13 cellular contexts compared by ENCODE assay signal in genomic region chr6:36038120-36038876, GRCh38. TPM values are rescaled to one million over a fixed set of nuclear protein-coding genes. Genes with fewer than 3 reads are reported as not detected.
DNase-seq lines count a peak whose midpoint lies in the region; ATAC-seq and TF ChIP-seq lines count a peak whose summit lies in the region.
"Had no signal": no experiment of that assay in that cellular context is flagged by ENCODE, and none has a peak within 500 bp of the region (broad histone marks: within the 10 kb centered on the region; RNA-seq: fewer than 3 reads in every experiment).

No MANE protein-coding gene starts in this region.

- peaks cover 59% of the 10 kb centered on the region for H3K4me1 Mint-ChIP-seq in activated T-cell treated with anti-CD3 and anti-CD28 coated beads, Interleukin-2, amount 50 U/mL, for 72 hours (ENCODE audit: low read depth)
- H3K4me1 Mint-ChIP-seq in activated T-cell treated with anti-CD3 and anti-CD28 coated beads, Interleukin-2, amount 50 U/mL, for 4 hours (ENCODE audit: low read depth), result peaks cover 72% of the 10 kb centered on the region
- H3K4me1 Mint-ChIP-seq in brain (peaks cover 70% of the 10 kb centered on the region), type B pancreatic cell (ENCODE audit: unreplicated experiment) (peaks cover 38% of the 10 kb centered on the region)

- in situ Hi-C loops in ACHN (cut with HindIII; ENCODE audit: low pct_ligation_motif_present, low pct_unique_long_range_greater_than_20kb, low sequenced_read_pairs), result no loop called here

- peak overlapping the region; percentile 15 for H3K27ac Mint-ChIP-seq in activated T-cell treated with anti-CD3 and anti-CD28 coated beads, Interleukin-2, amount 50 U/mL, for 72 hours
- H3K27ac Mint-ChIP-seq in brain (peak overlapping the region in 3 of 5 experiments; percentile 11 to 58 (median 27)), type B pancreatic cell (peak overlapping the region; percentile 29)

- no peaks in the 10 kb centered on the region for H3K9me3 Mint-ChIP-seq in activated T-cell treated with anti-CD3 and anti-CD28 coated beads, Interleukin-2, amount 50 U/mL, for 72 hours
- no peaks in the 10 kb centered on the region for H3K9me3 Mint-ChIP-seq in activated T-cell treated with anti-CD3 and anti-CD28 coated beads, Interleukin-2, amount 50 U/mL, for 4 hours
- no peaks in the 10 kb centered on the region for H3K9me3 Mint-ChIP-seq in brain
- H3K9me3 Mint-ChIP-seq in type B pancreatic cell, result no peaks in the 10 kb centered on the region
- H3K9me3 Mint-ChIP-seq: neural crest cell; T-helper 1 cell treated with Interleukin-12 subunit alpha and Interleukin-12 subunit beta and Interleukin-4 antibody, amounts not matched to agents 30 μg/mL and 1 μg/mL, for 36 hours had no signal

- peaks cover 2 to 7% of the 10 kb centered on the region in 2 donors for H3K36me3 Mint-ChIP-seq in activated T-cell treated with anti-CD3 and anti-CD28 coated beads, Interleukin-2, amount 50 U/mL, for 72 hours (ENCODE audit: insufficient read depth in 2 of 2)
- H3K36me3 Mint-ChIP-seq in activated T-cell treated with anti-CD3 and anti-CD28 coated beads, Interleukin-2, amount 50 U/mL, for 4 hours (ENCODE audit: insufficient read depth), result peaks cover 6% of the 10 kb centered on the region
- H3K36me3 Mint-ChIP-seq in brain, result peaks cover 22% of the 10 kb centered on the region
- H3K36me3 Mint-ChIP-seq in type B pancreatic cell, result peaks cover 4% of the 10 kb centered on the region

- TF ChIP-seq CTCF in brain (conservative IDR thresholded peaks at IDR 0.05) (no peak), type B pancreatic cell (conservative IDR thresholded peaks at IDR 0.05) (no peak)

- ATAC-seq in activated T-cell treated with anti-CD3 and anti-CD28 coated beads, Interleukin-2, amount 50 U/mL, for 72 hours (replicated peaks in 1 of 2), result no peak
- ATAC-seq in activated T-cell treated with anti-CD3 and anti-CD28 coated beads, Interleukin-2, amount 50 U/mL, for 4 hours, result no peak
- ATAC-seq: stimulated activated naive CD8-positive, alpha-beta T cell treated with anti-CD3 and anti-CD28 coated beads, Interleukin-15, Interleukin-2, amounts not matched to agents 100 U/mL and 50 U/mL, for 24 hours had no signal

- no peak overlapping the region for H3K4me3 Mint-ChIP-seq in activated T-cell treated with anti-CD3 and anti-CD28 coated beads, Interleukin-2, amount 50 U/mL, for 72 hours
- H3K4me3 Mint-ChIP-seq in activated T-cell treated with anti-CD3 and anti-CD28 coated beads, Interleukin-2, amount 50 U/mL, for 4 hours, result no peak overlapping the region
- H3K4me3 Mint-ChIP-seq in brain (no peak overlapping the region), type B pancreatic cell (no peak overlapping the region)
- H3K4me3 Mint-ChIP-seq: neural crest cell; T-helper 1 cell treated with Interleukin-12 subunit alpha and Interleukin-12 subunit beta and Interleukin-4 antibody, amounts not matched to agents 30 μg/mL and 1 μg/mL, for 36 hours had no signal

- no peaks in the 10 kb centered on the region for H3K27me3 Mint-ChIP-seq in activated T-cell treated with anti-CD3 and anti-CD28 coated beads, Interleukin-2, amount 50 U/mL, for 72 hours (ENCODE audit: low read depth)
- H3K27me3 Mint-ChIP-seq in activated T-cell treated with anti-CD3 and anti-CD28 coated beads, Interleukin-2, amount 50 U/mL, for 4 hours (ENCODE audit: low read depth), result no peaks in the 10 kb centered on the region
- H3K27me3 Mint-ChIP-seq in brain (no peaks in the 10 kb centered on the region), type B pancreatic cell (no peaks in the 10 kb centered on the region)

- DNase-seq in activated T-cell treated with anti-CD3 and anti-CD28 coated beads, Interleukin-2, amount 50 U/mL, for 72 hours, result no peak
- DNase-seq in activated T-cell treated with anti-CD3 and anti-CD28 coated beads, Interleukin-2, amount 50 U/mL, for 4 hours, result no peak
- DNase-seq in medulla oblongata (ENCODE audit: extremely low spot score) (peak; percentile 20), type B pancreatic cell (ENCODE audit: extremely low spot score, unreplicated experiment) (no peak), NCI-H345 (lab: John Stamatoyannopoulos, UW) (no peak), ACHN (no peak), occipital lobe (lab: John Stamatoyannopoulos, UW) (no peak)
- DNase-seq: NCI-H82; stimulated activated CD4-positive, alpha-beta T cell treated with anti-CD3 and anti-CD28 coated beads, Interleukin-2, amount 100 ng/mL, for 24 hours; stimulated activated naive CD8-positive, alpha-beta T cell treated with anti-CD3 and anti-CD28 coated beads, Interleukin-15, Interleukin-2, amounts not matched to agents 100 U/mL and 50 U/mL, for 24 hours had no signal

RNA-seq across cellular contexts. Expression of gene MAPK14, which starts 10.7 kb away (rescaled TPM):
- 10 to 100 TPM; 53.0 to 63.4 TPM for total RNA-seq in activated T-cell treated with anti-CD3 and anti-CD28 coated beads, Interleukin-2, amount 50 U/mL, for 72 hours
- total RNA-seq in activated T-cell treated with anti-CD3 and anti-CD28 coated beads, Interleukin-2, amount 50 U/mL, for 4 hours, result 10 to 100 TPM; 35.7 to 40.9 (median 38.7) TPM
- 30.6 TPM for polyA plus RNA-seq in brain (ENCODE audit: insufficient read depth, low read depth, low replicate concordance)
- 40.1 and 52.1 TPM in 2 replicates for total RNA-seq in type B pancreatic cell (ENCODE audit: low replicate concordance)
- total RNA-seq in occipital lobe, result 56.1 TPM

RNA-seq across cellular contexts. Expression of gene SLC26A8, which starts 13.9 kb away (rescaled TPM):
- total RNA-seq in activated T-cell treated with anti-CD3 and anti-CD28 coated beads, Interleukin-2, amount 50 U/mL, for 72 hours, result under 1 TPM in 1 of 2 donors, not detected in 1; 0.44 TPM
- total RNA-seq in activated T-cell treated with anti-CD3 and anti-CD28 coated beads, Interleukin-2, amount 50 U/mL, for 4 hours, result not detected
- 0.14 TPM for polyA plus RNA-seq in brain (ENCODE audit: insufficient read depth, low read depth, low replicate concordance)
- total RNA-seq in type B pancreatic cell (ENCODE audit: low replicate concordance), result 0.19 TPM in 1 of 2 replicates, not detected in the other
- 5.3 TPM for total RNA-seq in occipital lobe
